25 cellular contexts compared by ENCODE assay signal in the genomic region with DNA sequence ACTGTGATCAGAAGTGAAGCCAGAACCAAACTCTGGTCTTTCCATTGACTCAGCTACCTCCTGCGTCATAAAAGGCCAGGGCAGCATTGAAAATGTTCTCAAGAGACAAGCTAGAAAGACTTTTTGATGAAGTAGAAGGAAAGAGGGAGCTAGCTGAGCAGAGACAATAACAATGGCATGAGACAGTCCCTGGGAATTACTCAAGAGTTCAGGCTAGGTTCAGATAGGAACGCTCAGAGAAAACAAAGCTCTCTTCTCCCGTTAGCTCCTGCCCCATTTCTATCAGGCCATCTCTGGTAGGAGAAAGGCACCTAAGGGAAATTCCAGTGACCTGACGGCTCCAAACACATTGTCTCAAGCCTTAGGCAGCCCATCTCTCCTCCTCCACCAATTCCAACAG. TPM values are rescaled to one million over a fixed set of nuclear protein-coding genes. Genes with fewer than 3 reads are reported as not detected.
A peak's percentile ranks its signal among the peaks of the same experiment; 100 is the strongest.
DNase-seq lines count a peak whose midpoint lies in the region; FAIRE-seq and TF ChIP-seq lines count a peak whose summit lies in the region.
"Had no signal": no experiment of that assay in that cellular context is flagged by ENCODE, and none has a peak within 500 bp of the region (broad histone marks: within the 10 kb centered on the region; RNA-seq: fewer than 3 reads in every experiment).

No MANE protein-coding gene starts in this region.

- intact Hi-C loops in mammary epithelial cell (cut with micrococcal nuclease), result no loop called here
- intact Hi-C loops in CD14-positive monocyte (cut with micrococcal nuclease), result no loop called here

- peak overlapping the region; percentile 20 for H2AFZ ChIP-seq in mammary epithelial cell (ENCODE audit: low read depth, low read length)

- DNase-seq in AG04450 (ENCODE audit: low read depth, low spot score) (peak; percentile 68), HTR-8/SVneo (ENCODE audit: insufficient read length, low spot score) (peak; percentile 57), mammary epithelial cell (peak; percentile 86), iris pigment epithelial cell (ENCODE audit: low read depth) (peak; percentile 94), H54 (ENCODE audit: insufficient read length, low spot score) (no peak), CD14-positive monocyte (ENCODE audit: low spot score) (no peak), NCI-H446 (lab: John Stamatoyannopoulos, UW) (no peak)
- DNase-seq in activated naive CD4-positive, alpha-beta T cell treated with anti-CD3 and anti-CD28 coated beads, Interleukin-2, amount 50 U/mL, for 16 hours, result no peak
- DNase-seq: ACHN; activated B cell treated with CpG ODN at 0.5 μM for 24 hours; activated CD8-positive, alpha-beta memory T cell treated with anti-CD3 and anti-CD28 coated beads for 24 hours; activated naive CD8-positive, alpha-beta T cell treated with anti-CD3 and anti-CD28 coated beads, Interleukin-2, amount 50 U/mL, for 24 hours; cerebellar nuclear complex; DND-41; gastrocnemius medialis; HCEC 1CT; KBM-7; left colon; NCI-H187 treated with DMSO at 0.1 percent for 48 hours; NCI-H446 treated with DMSO at 0.1 percent for 48 hours had no signal

- H3K9me3 ChIP-seq in AG04450 (ENCODE audit: control insufficient read depth, insufficient read depth, low read length), result no peaks in the 10 kb centered on the region
- no peaks in the 10 kb centered on the region for H3K9me3 ChIP-seq in mammary epithelial cell (replicated peaks; ENCODE audit: insufficient read depth, low read length)
- H3K9me3 ChIP-seq: gastrocnemius medialis had no signal

- TF ChIP-seq POLR2A in H54 (IDR thresholded peaks at IDR 0.05; ENCODE audit: low read depth, low read length), result no peak

- no peak overlapping the region for H3K4me3 Mint-ChIP-seq in CD14-positive monocyte
- H3K4me3 Mint-ChIP-seq: activated B cell treated with CpG ODN at 0.5 μM for 24 hours; activated naive CD8-positive, alpha-beta T cell treated with anti-CD3 and anti-CD28 coated beads, Interleukin-2, amount 50 U/mL, for 24 hours had no signal

- H4K20me1 ChIP-seq in mammary epithelial cell (ENCODE audit: insufficient read depth, low read length), result no peaks in the 10 kb centered on the region

- POLR2A ChIA-PET in AG04450 (lab: Yijun Ruan, JAX), result interaction anchor here (0.6 kb wide), 1 partner anchor 319 kb away, joined by 3 read pairs; no protein-coding TSS in a partner anchor

- H3K4me3 ChIP-seq in AG04450 (ENCODE audit: low read depth, low read length) (no peak overlapping the region), mammary epithelial cell (replicated peaks in 1 of 3; ENCODE audit: insufficient read depth in 1 of 3, low read depth in 2 of 3, low read length in 3 of 3) (no peak overlapping the region)
- H3K4me3 ChIP-seq: gastrocnemius medialis had no signal

- no peaks in the 10 kb centered on the region for H3K36me3 Mint-ChIP-seq in CD14-positive monocyte

- no peaks in the 10 kb centered on the region for H3K9me3 Mint-ChIP-seq in CD14-positive monocyte
- H3K9me3 Mint-ChIP-seq: activated B cell treated with CpG ODN at 0.5 μM for 24 hours; activated naive CD8-positive, alpha-beta T cell treated with anti-CD3 and anti-CD28 coated beads, Interleukin-2, amount 50 U/mL, for 24 hours had no signal

- peaks cover 0 to 5% (median 2%) of the 10 kb centered on the region in 3 donors for H3K27me3 Mint-ChIP-seq in CD14-positive monocyte (ENCODE audit: low read depth in 3 of 3)

- FAIRE-seq in HTR-8/SVneo (lab: Jason Lieb, UNC), result no peak
- FAIRE-seq in H54 (lab: Jason Lieb, UNC), result no peak
- FAIRE-seq: endometrium had no signal

- no peak overlapping the region for H3K4me2 ChIP-seq in mammary epithelial cell (ENCODE audit: insufficient read depth, low read depth, low read length)

- H3K9ac ChIP-seq in mammary epithelial cell (ENCODE audit: insufficient read depth, low read length), result no peak overlapping the region

- peaks cover 13% of the 10 kb centered on the region for H3K4me1 ChIP-seq in mammary epithelial cell (ENCODE audit: insufficient read depth, low read length)
- H3K4me1 ChIP-seq: gastrocnemius medialis had no signal

- TF ChIP-seq CTCF in AG04450 (IDR thresholded peaks at IDR 0.05; ENCODE audit: low read depth, low read length), result no peak
- TF ChIP-seq CTCF in mammary epithelial cell (conservative IDR thresholded peaks at IDR 0.05 in 1 of 2, IDR thresholded peaks at IDR 0.05 in 1 of 2; ENCODE audit: extremely low read depth in 1 of 2, insufficient read depth in 1 of 2, low read depth in 1 of 2, low read length in 2 of 2), result no peak
- no peak for TF ChIP-seq CTCF in CD14-positive monocyte (IDR thresholded peaks at IDR 0.05)

- no peaks in the 10 kb centered on the region for H3K36me3 ChIP-seq in mammary epithelial cell (ENCODE audit: insufficient read depth, low read length)
- H3K36me3 ChIP-seq: gastrocnemius medialis had no signal

- BruUV-seq in mammary epithelial cell (replicated peaks; lab: Mats Ljungman, UMichigan), result no TSS peak

- H3K4me1 Mint-ChIP-seq in CD14-positive monocyte, result peaks cover 3% of the 10 kb centered on the region
- H3K4me1 Mint-ChIP-seq: activated B cell treated with CpG ODN at 0.5 μM for 24 hours; activated naive CD8-positive, alpha-beta T cell treated with anti-CD3 and anti-CD28 coated beads, Interleukin-2, amount 50 U/mL, for 24 hours had no signal

- H3K27ac ChIP-seq in AG04450 (ENCODE audit: low read depth, low read length) (peak overlapping the region; percentile 88), mammary epithelial cell (ENCODE audit: insufficient read depth, low read depth, low read length) (no peak overlapping the region)
- H3K27ac ChIP-seq: gastrocnemius medialis had no signal

- H3K27me3 ChIP-seq in AG04450 (ENCODE audit: control insufficient read depth, insufficient read depth, low read length) (no peaks in the 10 kb centered on the region), mammary epithelial cell (ENCODE audit: insufficient read depth, low read length) (no peaks in the 10 kb centered on the region)

- no peak overlapping the region for H3K27ac Mint-ChIP-seq in CD14-positive monocyte
- H3K27ac Mint-ChIP-seq: activated B cell treated with CpG ODN at 0.5 μM for 24 hours; activated naive CD8-positive, alpha-beta T cell treated with anti-CD3 and anti-CD28 coated beads, Interleukin-2, amount 50 U/mL, for 24 hours had no signal

- CTCF ChIA-PET in AG04450 (lab: Charles Lee), result interaction anchor here (0.9 to 2.3 kb wide), 2 partner anchors 7 to 193 kb away, joined by 3 to 16 read pairs; partner anchors contain the start of gene OXTR
- CTCF ChIA-PET in mammary epithelial cell (lab: Charles Lee; ENCODE audit: low non-redundant PET), result no interaction called here

- in situ Hi-C loops in mammary epithelial cell (cut with MboI; ENCODE audit: low sequenced_read_pairs in 2 of 2), result no loop called here

- 59% methylated on average over 4 of the region's 4 CpGs for WGBS in mammary epithelial cell (ENCODE audit: low coverage, missing lambda C conversion rate)

- H3K79me2 ChIP-seq in mammary epithelial cell (ENCODE audit: insufficient read depth, low read length), result no peaks in the 10 kb centered on the region

- dilution Hi-C loops in mammary epithelial cell (cut with HindIII; ENCODE audit: low sequenced_read_pairs), result no loop called here

RNA-seq across cellular contexts. Expression of gene OXTR, which starts 7.0 kb away (rescaled TPM):
- polyA plus RNA-seq in AG04450 (2011; rRNA removed), result 57.2 and 58.7 TPM in 2 replicates
- 48.8 and 56.0 TPM in 2 replicates for polyA minus RNA-seq in AG04450 (2011; rRNA and poly(A)+ RNA removed)
- total RNA-seq in mammary epithelial cell, result 1 to 10 TPM; 1.3 to 8.0 TPM
- 0.19 TPM for polyA plus RNA-seq in mammary epithelial cell
- polyA minus RNA-seq in mammary epithelial cell, result not detected
- polyA plus RNA-seq in CD14-positive monocyte, result under 1 TPM in 1 of 2 donors, not detected in 1; 0.07 TPM

RNA-seq across cellular contexts. Expression of gene CAV3, which starts 42.8 kb away (rescaled TPM):
- polyA plus RNA-seq in AG04450 (2011; rRNA removed) (not detected in 2 replicates), mammary epithelial cell (not detected), CD14-positive monocyte (not detected)
- polyA minus RNA-seq in AG04450 (2011; rRNA and poly(A)+ RNA removed), result 0.56 TPM in 1 of 2 replicates, not detected in the other
- not detected for total RNA-seq in mammary epithelial cell
- polyA minus RNA-seq in mammary epithelial cell, result not detected
- total RNA-seq: activated B cell treated with CpG ODN at 0.5 μM for 24 hours; left colon; mucosa of gallbladder; sciatic nerve; T-helper 1 cell treated with Interleukin-12 subunit alpha and Interleukin-12 subunit beta and Interleukin-4 antibody, amounts not matched to agents 30 ng/mL and 1 ng/mL, for 36 hours; ureter had no signal

Comparison
In these comparisons a context has a peak if more than half of its experiments do, and no peak if none do; other contexts are left out.
1. DNase-seq: peak in AG04450 (single experiment), HTR-8/SVneo (single experiment), mammary epithelial cell (single experiment) and iris pigment epithelial cell (single experiment); none in H54 (single experiment), activated naive CD4-positive, alpha-beta T cell treated with anti-CD3 and anti-CD28 coated beads, Interleukin-2, amount 50 U/mL, for 16 hours (single experiment), CD14-positive monocyte (single experiment) and NCI-H446 (0 of 2).
2. RNA of gene OXTR, which starts 7.0 kb away (polyA plus RNA-seq): 57.2 to 58.7 TPM in AG04450; 0.19 TPM in mammary epithelial cell (single experiment) and 0.07 TPM in CD14-positive monocyte; every median in the first group is over 10 times any median in the second.